Comparison of ENCODE assay signal across 12 cellular contexts in genomic region chr1:236039736-236040670, GRCh38. TPM values are rescaled to one million over a fixed set of nuclear protein-coding genes. Genes with fewer than 3 reads are reported as not detected.
A peak's percentile ranks its signal among the peaks of the same experiment; 100 is the strongest.
DNase-seq lines count a peak whose midpoint lies in the region; ATAC-seq, FAIRE-seq and TF ChIP-seq lines count a peak whose summit lies in the region.
"Had no signal": no experiment of that assay in that cellular context is flagged by ENCODE, and none has a peak within 500 bp of the region (broad histone marks: within the 10 kb centered on the region; RNA-seq: fewer than 3 reads in every experiment).

No MANE protein-coding gene starts in this region.

- no peaks in the 10 kb centered on the region for H3K27me3 Mint-ChIP-seq in type B pancreatic cell
- H3K27me3 Mint-ChIP-seq: activated naive CD4-positive, alpha-beta T cell treated with anti-CD3 and anti-CD28 coated beads, Interleukin-2, amount 50 U/mL, for 24 hours had no signal

- no peak overlapping the region for H2AFZ ChIP-seq in mesenchymal stem cell (ENCODE audit: low read depth, low read length)
- H2AFZ ChIP-seq: parathyroid adenoma had no signal

- H3K9ac ChIP-seq in mesenchymal stem cell (ENCODE audit: low read length) = peak overlapping the region; percentile 59
- H3K9ac ChIP-seq: parathyroid adenoma had no signal

- WGBS in mesenchymal stem cell = 71% methylated on average over 11 of the region's 13 CpGs

- peak overlapping the region; percentile 32 for H3K27ac Mint-ChIP-seq in type B pancreatic cell
- H3K27ac Mint-ChIP-seq: activated naive CD4-positive, alpha-beta T cell treated with anti-CD3 and anti-CD28 coated beads, Interleukin-2, amount 50 U/mL, for 24 hours had no signal

- H3K4me1 Mint-ChIP-seq in type B pancreatic cell (ENCODE audit: unreplicated experiment) = peaks cover 11% of the 10 kb centered on the region
- H3K4me1 Mint-ChIP-seq: activated naive CD4-positive, alpha-beta T cell treated with anti-CD3 and anti-CD28 coated beads, Interleukin-2, amount 50 U/mL, for 24 hours had no signal

- H2BK12ac ChIP-seq in mesenchymal stem cell (ENCODE audit: low read length in 2 of 2) = peak overlapping the region; percentile 50 to 83

- no peak overlapping the region for H3K4me2 ChIP-seq in mesenchymal stem cell (ENCODE audit: low read length, poor library complexity, severe bottlenecking)

- no peak overlapping the region for H3K4ac ChIP-seq in mesenchymal stem cell (ENCODE audit: low read depth in 1 of 2, low read length in 2 of 2)

- H4K91ac ChIP-seq in mesenchymal stem cell (ENCODE audit: low read length) = peak overlapping the region; percentile 67

- no peak overlapping the region for H3K23ac ChIP-seq in mesenchymal stem cell (ENCODE audit: low read length in 2 of 2)

- H2BK5ac ChIP-seq in mesenchymal stem cell (ENCODE audit: low read depth, low read length, poor library complexity, severe bottlenecking) = no peak overlapping the region

- H3K4me3 ChIP-seq in mesenchymal stem cell (ENCODE audit: insufficient read depth in 1 of 2, low read depth in 1 of 2, low read length in 2 of 2) = peak overlapping the region in 1 of 2 experiments; percentile 29

- peak overlapping the region; percentile 37 for H2BK120ac ChIP-seq in mesenchymal stem cell (ENCODE audit: low read depth, low read length)

- H3K9me3 Mint-ChIP-seq in type B pancreatic cell = no peaks in the 10 kb centered on the region
- H3K9me3 Mint-ChIP-seq: activated naive CD4-positive, alpha-beta T cell treated with anti-CD3 and anti-CD28 coated beads, Interleukin-2, amount 50 U/mL, for 24 hours had no signal

- H3K79me1 ChIP-seq in mesenchymal stem cell (replicated peaks; ENCODE audit: low read length, poor library complexity, severe bottlenecking) = no peaks in the 10 kb centered on the region

- H4K8ac ChIP-seq in mesenchymal stem cell (ENCODE audit: low read length) = no peak overlapping the region

- DNase-seq in NCI-H146 treated with DMSO at 0.1 percent for 48 hours (lab: John Stamatoyannopoulos, UW; ENCODE audit: unreplicated experiment) (peak; percentile 63), mesenchymal stem cell (peak; percentile 91), type B pancreatic cell (ENCODE audit: extremely low spot score, unreplicated experiment) (no peak), GM13977 (ENCODE audit: low spot score) (no peak), NCI-H446 treated with DMSO at 0.1 percent for 48 hours (lab: John Stamatoyannopoulos, UW) (no peak)
- DNase-seq: DMS153, islet precursor cell had no signal

- no peak overlapping the region for H3K27ac ChIP-seq in mesenchymal stem cell (ENCODE audit: low read length, poor library complexity, severe bottlenecking)
- H3K27ac ChIP-seq: parathyroid adenoma had no signal

- peaks cover 3% of the 10 kb centered on the region for H3K4me1 ChIP-seq in mesenchymal stem cell (ENCODE audit: control insufficient read depth, insufficient read depth, low read depth, low read length)
- H3K4me1 ChIP-seq: parathyroid adenoma had no signal

- TF ChIP-seq CTCF in type B pancreatic cell (conservative IDR thresholded peaks at IDR 0.05) (no peak), GM13977 (IDR thresholded peaks at IDR 0.05; ENCODE audit: extremely low read depth, insufficient read depth, missing control alignments) (no peak)

- peak overlapping the region; percentile 67 to 84 for H3K18ac ChIP-seq in mesenchymal stem cell (ENCODE audit: low read depth in 1 of 2, low read length in 2 of 2)

- no peaks in the 10 kb centered on the region for H3K9me3 ChIP-seq in mesenchymal stem cell (ENCODE audit: control insufficient read depth, low read length)

- H3K36me3 Mint-ChIP-seq in type B pancreatic cell = peaks cover 9% of the 10 kb centered on the region
- H3K36me3 Mint-ChIP-seq: activated naive CD4-positive, alpha-beta T cell treated with anti-CD3 and anti-CD28 coated beads, Interleukin-2, amount 50 U/mL, for 24 hours had no signal

- H2AK5ac ChIP-seq in mesenchymal stem cell (ENCODE audit: low read length, severe bottlenecking) = no peak overlapping the region

- no peaks in the 10 kb centered on the region for H3K27me3 ChIP-seq in mesenchymal stem cell (ENCODE audit: control insufficient read depth in 1 of 2, insufficient read depth in 1 of 2, low read length in 2 of 2)

- no peak for ATAC-seq in GM21717 (IDR thresholded peaks at IDR 0.05; ENCODE audit: unreplicated experiment)

- H3K14ac ChIP-seq in mesenchymal stem cell (ENCODE audit: low read length in 2 of 2) = no peak overlapping the region

- peaks cover 0 to 53% of the 10 kb centered on the region in 2 experiments for H3K36me3 ChIP-seq in mesenchymal stem cell (ENCODE audit: control insufficient read depth in 1 of 2, insufficient read depth in 2 of 2, low read depth in 1 of 2, low read length in 2 of 2)

- H2BK15ac ChIP-seq in mesenchymal stem cell (ENCODE audit: low read depth, poor library complexity, severe bottlenecking) = no peak overlapping the region

- FAIRE-seq in endometrium (lab: Jason Lieb, UNC) = peak; percentile 87
- FAIRE-seq: endothelial cell of umbilical vein had no signal

- in situ Hi-C loops in GM13977 (cut with MboI; ENCODE audit: low pct_unique_long_range_greater_than_20kb, low sequenced_read_pairs, unreplicated experiment) = no loop called here

- peak overlapping the region; percentile 35 for H3K4me3 Mint-ChIP-seq in type B pancreatic cell
- H3K4me3 Mint-ChIP-seq: activated naive CD4-positive, alpha-beta T cell treated with anti-CD3 and anti-CD28 coated beads, Interleukin-2, amount 50 U/mL, for 24 hours had no signal

RNA-seq across cellular contexts. Expression of gene NID1, which starts 24.9 kb away (rescaled TPM):
- polyA plus RNA-seq in mesenchymal stem cell (2013, experiment 1 of 2) = 276 TPM
- 262 TPM for polyA plus RNA-seq in mesenchymal stem cell (2013, experiment 2 of 2)
- total RNA-seq in type B pancreatic cell (ENCODE audit: low replicate concordance) = 12.4 and 65.6 TPM in 2 replicates

Comparison
In these comparisons a context has a peak if more than half of its experiments do, and no peak if none do; other contexts are left out.
1. DNase-seq: peak in NCI-H146 treated with DMSO at 0.1 percent for 48 hours (single experiment) and mesenchymal stem cell (single experiment); none in type B pancreatic cell (single experiment), GM13977 (single experiment) and NCI-H446 treated with DMSO at 0.1 percent for 48 hours (single experiment).